ENCODE assay signal across 25 cellular contexts in the genomic region with DNA sequence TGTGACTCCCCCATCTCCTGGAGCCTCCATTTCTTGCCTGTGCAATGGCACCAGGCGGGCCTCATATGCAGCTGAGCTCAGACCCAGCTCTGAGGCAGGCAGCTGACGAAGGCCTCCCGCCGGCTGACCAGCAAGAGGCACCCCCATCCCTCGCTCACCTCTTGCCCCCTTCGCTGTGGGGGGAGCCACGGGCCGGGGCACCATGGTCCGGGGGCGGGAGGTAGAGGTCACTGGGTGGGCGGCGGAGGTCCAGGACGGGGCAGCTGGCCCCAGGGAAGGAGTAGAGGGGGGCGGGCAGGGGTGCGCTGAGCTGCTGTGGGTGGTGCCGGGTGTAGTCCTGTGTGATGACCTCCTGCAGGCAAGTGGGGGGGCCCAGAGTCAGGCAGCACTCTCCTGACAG. TPM values are rescaled to one million over a fixed set of nuclear protein-coding genes. Genes with fewer than 3 reads are reported as not detected.
"Had no signal": no experiment of that assay in that cellular context is flagged by ENCODE, and none has a peak within 500 bp of the region (broad histone marks: within the 10 kb centered on the region; RNA-seq: fewer than 3 reads in every experiment).

No MANE protein-coding gene starts in this region.

- H3K4me1 ChIP-seq: colonic mucosa, esophagus squamous epithelium, gastrocnemius medialis, heart right ventricle, left lung, lower lobe of right lung had no signal

- H3K27ac ChIP-seq: colonic mucosa, epithelial cell of prostate, esophagus squamous epithelium, heart right ventricle, left lung, lower lobe of right lung had no signal

- H3K27me3 Mint-ChIP-seq: dendritic cell treated with granulocyte-macrophage colony-stimulating factor and Interleukin-4, amounts not matched to agents 40 ng/mL and 50 ng/mL, for 4 days had no signal

- H3K36me3 ChIP-seq: colonic mucosa had no signal

- H3K4me3 ChIP-seq: colonic mucosa, dorsolateral prefrontal cortex, esophagus squamous epithelium, gastrocnemius medialis, heart right ventricle, left lung, lower lobe of right lung had no signal

- H3K9me3 ChIP-seq: colonic mucosa, esophagus squamous epithelium, gastrocnemius medialis, heart right ventricle, left lung, lower lobe of right lung had no signal

- H3K27me3 ChIP-seq: colonic mucosa, dorsolateral prefrontal cortex, esophagus squamous epithelium, gastrocnemius medialis, heart right ventricle, left lung had no signal

- H3K9me3 Mint-ChIP-seq: dendritic cell treated with granulocyte-macrophage colony-stimulating factor and Interleukin-4, amounts not matched to agents 40 ng/mL and 50 ng/mL, for 4 days had no signal

- DNase-seq: colonic mucosa; cortex of kidney; dorsolateral prefrontal cortex; effector CD4-positive, alpha-beta T cell; effector memory CD4-positive, alpha-beta T cell; esophagus squamous epithelium; foreskin fibroblast; foreskin melanocyte; gastrocnemius medialis; glutamatergic neuron; head of caudate nucleus; heart right ventricle; hippocampal formation; left cardiac atrium; lower lobe of right lung; mesendoderm; midbrain had no signal

- H3K4me3 Mint-ChIP-seq: dendritic cell treated with granulocyte-macrophage colony-stimulating factor and Interleukin-4, amounts not matched to agents 40 ng/mL and 50 ng/mL, for 4 days had no signal

- ATAC-seq: esophagus mucosa, gastrocnemius medialis, left cardiac atrium, left ventricle myocardium superior had no signal

- FAIRE-seq: endometrium, islet of Langerhans, keratinocyte had no signal

- H3K27ac Mint-ChIP-seq: dendritic cell treated with granulocyte-macrophage colony-stimulating factor and Interleukin-4, amounts not matched to agents 40 ng/mL and 50 ng/mL, for 4 days had no signal

RNA-seq across cellular contexts. Expression of gene RFLNA, which starts 39.4 kb away (rescaled TPM):
- total RNA-seq: esophagus mucosa had no signal
